Comparison of ENCODE assay signal across 10 cellular contexts in genomic region chr5:26329562-26330189, GRCh38.
A peak's percentile ranks its signal among the peaks of the same experiment; 100 is the strongest.
DNase-seq lines count a peak whose midpoint lies in the region; ATAC-seq and TF ChIP-seq lines count a peak whose summit lies in the region.
"Had no signal": no experiment of that assay in that cellular context is flagged by ENCODE, and none has a peak within 500 bp of the region (broad histone marks: within the 10 kb centered on the region; RNA-seq: fewer than 3 reads in every experiment).

No MANE protein-coding gene starts in this region.

- peak; percentile 66 to 76 for TF ChIP-seq RAD21 in liver (IDR thresholded peaks at IDR 0.05)

- WGBS in liver: 14% methylated on average over 4 of the region's 4 CpGs

- H3K4me3 ChIP-seq in liver (ENCODE audit: low read depth in 1 of 3, low read length in 3 of 3): no peak overlapping the region

- H3K27me3 Mint-ChIP-seq in activated naive CD8-positive, alpha-beta T cell treated with anti-CD3 and anti-CD28 coated beads, Interleukin-2, amount 50 U/mL, for 24 hours: no peaks in the 10 kb centered on the region

- peak; percentile 48 for DNase-seq in DMS53 treated with DMSO at 0.1 percent for 48 hours (lab: John Stamatoyannopoulos, UW; ENCODE audit: unreplicated experiment)
- peak; percentile 20 for DNase-seq in SW480 (ENCODE audit: low spot score)
- DNase-seq in GDM1 (lab: John Stamatoyannopoulos, UW): no peak
- no peak for DNase-seq in NCI-H226
- DNase-seq in activated naive CD8-positive, alpha-beta T cell treated with anti-CD3 and anti-CD28 coated beads, Interleukin-2, amount 50 U/mL, for 24 hours: no peak
- DNase-seq in T-helper 1 cell: no peak
- DNase-seq: cortex of kidney had no signal

- no peaks in the 10 kb centered on the region for H3K27me3 ChIP-seq in liver (ENCODE audit: control insufficient read depth in 4 of 4, insufficient read depth in 4 of 4, low read length in 3 of 4)

- H3K4me1 Mint-ChIP-seq in activated naive CD8-positive, alpha-beta T cell treated with anti-CD3 and anti-CD28 coated beads, Interleukin-2, amount 50 U/mL, for 24 hours: no peaks in the 10 kb centered on the region

- no peak overlapping the region for H3K9ac ChIP-seq in liver (ENCODE audit: low read depth in 1 of 2, low read length in 2 of 2)

- H3K36me3 ChIP-seq in liver (ENCODE audit: control insufficient read depth in 4 of 4, insufficient read depth in 3 of 4, low read depth in 1 of 4, low read length in 3 of 4): no peaks in the 10 kb centered on the region

- H3K27ac ChIP-seq in liver (ENCODE audit: low read depth in 1 of 2, low read length in 2 of 2): no peak overlapping the region

- no peak for ATAC-seq in activated naive CD8-positive, alpha-beta T cell treated with anti-CD3 and anti-CD28 coated beads, Interleukin-2, amount 50 U/mL, for 24 hours
- ATAC-seq: WTC11 had no signal

- no peaks in the 10 kb centered on the region for H3K9me3 Mint-ChIP-seq in activated naive CD8-positive, alpha-beta T cell treated with anti-CD3 and anti-CD28 coated beads, Interleukin-2, amount 50 U/mL, for 24 hours

- H3K4me3 Mint-ChIP-seq in activated naive CD8-positive, alpha-beta T cell treated with anti-CD3 and anti-CD28 coated beads, Interleukin-2, amount 50 U/mL, for 24 hours: no peak overlapping the region
- H3K4me3 Mint-ChIP-seq: WTC11 had no signal

- H3K27ac Mint-ChIP-seq in activated naive CD8-positive, alpha-beta T cell treated with anti-CD3 and anti-CD28 coated beads, Interleukin-2, amount 50 U/mL, for 24 hours: no peak overlapping the region
- H3K27ac Mint-ChIP-seq: WTC11 had no signal

- TF ChIP-seq CTCF in LNCAP (IDR thresholded peaks at IDR 0.05) (peak; percentile 81), liver (IDR thresholded peaks at IDR 0.05; ENCODE audit: low read depth, low read length, missing input control) (peak; percentile 43)

- no peaks in the 10 kb centered on the region for H3K4me1 ChIP-seq in liver (ENCODE audit: control insufficient read depth in 4 of 4, insufficient read depth in 4 of 4, low read length in 3 of 4)

- H3K36me3 Mint-ChIP-seq in activated naive CD8-positive, alpha-beta T cell treated with anti-CD3 and anti-CD28 coated beads, Interleukin-2, amount 50 U/mL, for 24 hours (ENCODE audit: low read depth): no peaks in the 10 kb centered on the region

- no peaks in the 10 kb centered on the region for H3K9me3 ChIP-seq in liver (ENCODE audit: control insufficient read depth in 4 of 4, low read length in 3 of 4)

TF ChIP-seq in liver, 16 proteins besides CTCF, POLR2A, EP300 and RAD21:
- TF ChIP-seq REST (IDR thresholded peaks at IDR 0.05) (no peak), ZBTB33 (IDR thresholded peaks at IDR 0.05) (no peak), FOXA2 (IDR thresholded peaks at IDR 0.05) (no peak), HNF4G (IDR thresholded peaks at IDR 0.05) (no peak), HNF4A (conservative IDR thresholded peaks at IDR 0.05) (no peak), YY1 (IDR thresholded peaks at IDR 0.05) (no peak), JUND (IDR thresholded peaks at IDR 0.05) (no peak), SP1 (IDR thresholded peaks at IDR 0.05) (no peak), GABPA (IDR thresholded peaks at IDR 0.05 in 1 of 2, conservative IDR thresholded peaks at IDR 0.05 in 1 of 2) (no peak), NR2F2 (IDR thresholded peaks at IDR 0.05) (no peak), FOXA1 (IDR thresholded peaks at IDR 0.05) (no peak), MAX (IDR thresholded peaks at IDR 0.05) (no peak), TAF1 (conservative IDR thresholded peaks at IDR 0.05) (no peak), EGR1 (IDR thresholded peaks at IDR 0.05; ENCODE audit: low read depth in 2 of 2) (no peak), ATF3 (IDR thresholded peaks at IDR 0.05) (no peak), RXRA (IDR thresholded peaks at IDR 0.05) (no peak)

Comparison
In these comparisons a context has a peak if more than half of its experiments do, and no peak if none do; other contexts are left out.
1. DNase-seq: peak in DMS53 treated with DMSO at 0.1 percent for 48 hours (single experiment) and SW480 (single experiment); none in GDM1 (single experiment), NCI-H226 (single experiment), activated naive CD8-positive, alpha-beta T cell treated with anti-CD3 and anti-CD28 coated beads, Interleukin-2, amount 50 U/mL, for 24 hours (single experiment) and T-helper 1 cell (0 of 5).